In the genomic region with DNA sequence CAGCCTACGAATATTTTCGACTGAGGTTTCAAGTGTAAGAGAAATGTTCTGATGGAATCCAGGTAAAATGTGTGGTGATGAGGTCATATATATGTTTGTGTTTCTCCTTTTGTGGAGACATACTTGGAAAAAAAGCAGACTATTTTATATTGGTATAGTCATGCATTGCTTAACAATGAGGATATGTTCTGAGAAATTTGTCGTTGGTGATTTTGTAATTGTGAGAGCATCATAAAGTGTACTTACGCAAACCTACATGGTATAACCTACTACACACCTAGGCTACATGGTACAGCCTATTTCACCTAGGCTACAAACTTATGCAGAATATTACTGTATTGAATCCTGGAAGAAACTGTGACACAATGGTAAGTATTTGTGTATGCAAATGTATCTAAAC, we compare ENCODE assay signal across 20 cellular contexts.
"Had no signal": no experiment of that assay in that cellular context is flagged by ENCODE, and none has a peak within 500 bp of the region (broad histone marks: within the 10 kb centered on the region; RNA-seq: fewer than 3 reads in every experiment).

No MANE protein-coding gene starts in this region.

- FAIRE-seq: RCC 7860 had no signal

- DNase-seq: IMR-90, Karpas-422, KG1, MV-4-11, NCI-H1048, NCI-H1105, NCI-H1417, NCI-H1436 treated with DMSO at 0.1 percent for 48 hours, NCI-H1694, NCI-H187 treated with DMSO at 0.1 percent for 48 hours, NCI-H2029 treated with DMSO at 0.1 percent for 48 hours, NCI-H2171 treated with DMSO at 0.1 percent for 48 hours, NCI-H2227 treated with DMSO at 0.1 percent for 48 hours, NCI-H69, NCI-H774, RPMI8226, SHP77, SK-N-SH, SW 1271 had no signal
